In the genomic region with DNA sequence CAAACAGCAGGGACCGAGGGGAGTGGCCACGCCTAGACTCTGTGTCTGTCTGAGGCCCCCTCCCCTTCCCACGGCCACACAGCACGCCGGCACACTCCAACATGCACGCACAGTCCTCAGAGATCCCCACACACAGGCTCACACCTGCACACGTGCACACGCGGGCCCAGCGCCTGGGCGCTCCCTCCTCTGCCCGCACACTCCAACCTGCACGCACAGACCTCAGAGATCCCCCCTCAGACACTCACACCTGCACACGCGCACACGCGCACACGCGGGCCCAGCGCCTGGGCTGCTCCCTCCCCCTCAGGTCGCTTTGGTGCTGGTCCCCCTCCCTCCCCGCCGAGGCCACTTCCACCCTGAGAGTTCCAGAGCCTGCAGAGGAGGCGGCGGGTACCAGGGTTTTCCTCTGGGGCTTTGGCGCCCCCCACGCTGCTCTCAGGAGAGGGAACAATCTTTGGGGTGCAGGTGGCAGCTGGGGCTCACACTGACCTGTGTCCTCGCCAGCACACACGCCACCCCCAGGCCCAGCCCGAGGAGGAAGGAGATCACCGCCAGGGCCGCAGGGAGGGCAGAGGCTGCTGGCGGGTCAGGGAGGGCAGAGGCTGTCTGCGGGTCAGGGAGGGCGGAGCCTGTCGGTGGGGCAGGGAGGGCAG, we compare ENCODE assay signal across 9 cellular contexts. TPM values are rescaled to one million over a fixed set of nuclear protein-coding genes. Genes with fewer than 3 reads are reported as not detected.
DNase-seq lines count a peak whose midpoint lies in the region; ATAC-seq, FAIRE-seq and TF ChIP-seq lines count a peak whose summit lies in the region.
"Had no signal": no experiment of that assay in that cellular context is flagged by ENCODE, and none has a peak within 500 bp of the region (broad histone marks: within the 10 kb centered on the region; RNA-seq: fewer than 3 reads in every experiment).

No MANE protein-coding gene starts in this region.

- CTCF ChIA-PET in Panc1 (lab: Charles Lee): no interaction called here
- CTCF ChIA-PET in K562 (lab: Yijun Ruan, JAX; ENCODE audit: low intra/inter-chr PET ratio): no interaction called here
- CTCF ChIA-PET in naive thymus-derived CD4-positive, alpha-beta T cell (lab: Charles Lee): interaction anchor here (1.0 to 3.5 kb wide), 4 partner anchors 15 to 81 kb away, joined by 4 to 61 read pairs (median 4); no protein-coding TSS in a partner anchor

- H3K9ac ChIP-seq in K562 (ENCODE audit: insufficient read depth in 1 of 2, low read depth in 2 of 2, low read length in 2 of 2): peak overlapping the region in 1 of 2 experiments; percentile 69; a peak in 2 of 4 replicates

- no peak overlapping the region for H3K4me3 ChIP-seq in Panc1 (ENCODE audit: low read depth in 2 of 2, low read length in 2 of 2)
- H3K4me3 ChIP-seq in K562: no peak overlapping the region
- peak overlapping the region; percentile 91 for H3K4me3 ChIP-seq in naive thymus-derived CD4-positive, alpha-beta T cell (ENCODE audit: low read length)

- H3K27me3 ChIP-seq in Panc1 (ENCODE audit: control insufficient read depth, insufficient read depth, low read length) (no peaks in the 10 kb centered on the region), K562 (ENCODE audit: control insufficient read depth in 2 of 2, insufficient read depth in 2 of 2, low read length in 2 of 2) (no peaks in the 10 kb centered on the region)
- H3K27me3 ChIP-seq in naive thymus-derived CD4-positive, alpha-beta T cell (ENCODE audit: control insufficient read depth in 2 of 2, insufficient read depth in 2 of 2, low read length in 2 of 2): no peaks in the 10 kb centered on the region

- no peak for FAIRE-seq in K562 (lab: Jason Lieb, UNC)

- H3K9me3 ChIP-seq in Panc1 (ENCODE audit: control insufficient read depth, insufficient read depth, low read depth, low read length) (no peaks in the 10 kb centered on the region), K562 (replicated peaks; ENCODE audit: control insufficient read depth, insufficient read depth, low read depth, low read length) (peaks cover 10% of the 10 kb centered on the region)
- no peaks in the 10 kb centered on the region for H3K9me3 ChIP-seq in naive thymus-derived CD4-positive, alpha-beta T cell (ENCODE audit: control insufficient read depth in 2 of 3, low read length in 3 of 3)

- TF ChIP-seq RAD21 in K562 (CRISPR knock-in tag; conservative IDR thresholded peaks at IDR 0.05 in 1 of 2, IDR thresholded peaks at IDR 0.05 in 1 of 2): no peak

- H3K36me3 Mint-ChIP-seq in CD14-positive monocyte: no peaks in the 10 kb centered on the region
- peaks cover 0 to 17% (median 4%) of the 10 kb centered on the region in 5 donors for H3K36me3 Mint-ChIP-seq in naive thymus-derived CD4-positive, alpha-beta T cell

- POLR2A ChIA-PET in Panc1 (lab: Charles Lee): no interaction called here
- POLR2A ChIA-PET in K562 (lab: Yijun Ruan, JAX): no interaction called here
- POLR2A ChIA-PET in naive thymus-derived CD4-positive, alpha-beta T cell (lab: Charles Lee): interaction anchor here (0.8 to 12.6 kb wide), 6 partner anchors 15 to 74 kb away, joined by 3 to 237 read pairs (median 3); no protein-coding TSS in a partner anchor

- H3K9me1 ChIP-seq in K562 (ENCODE audit: control insufficient read depth, insufficient read depth, low read length): no peaks in the 10 kb centered on the region

- peak overlapping the region; percentile 84 for H2AFZ ChIP-seq in K562 (ENCODE audit: low read depth, low read length)

- H3K4me2 ChIP-seq in K562 (ENCODE audit: insufficient read depth, low read length): no peak overlapping the region

- H3K79me2 ChIP-seq in K562 (ENCODE audit: control insufficient read depth, insufficient read depth, low read length): no peaks in the 10 kb centered on the region

- peaks cover 17 to 41% (median 36%) of the 10 kb centered on the region in 3 donors for H3K27me3 Mint-ChIP-seq in CD14-positive monocyte (ENCODE audit: low read depth in 3 of 3)
- H3K27me3 Mint-ChIP-seq in naive thymus-derived CD4-positive, alpha-beta T cell: no peaks in the 10 kb centered on the region

- H3K27ac ChIP-seq in Panc1 (ENCODE audit: low read length) (no peak overlapping the region), K562 (ENCODE audit: extremely low read depth, low read depth, low read length) (no peak overlapping the region)
- peak overlapping the region; percentile 91 for H3K27ac ChIP-seq in naive thymus-derived CD4-positive, alpha-beta T cell (ENCODE audit: low read depth, low read length)

- 47% methylated on average over 23 of the region's 36 CpGs for WGBS in K562 (ENCODE audit: insufficient coverage, low coverage, missing lambda C conversion rate)

- H3K4me1 ChIP-seq in Panc1 (ENCODE audit: control insufficient read depth, insufficient read depth, low read length): no peaks in the 10 kb centered on the region; the same call in 1 of the 2 replicates
- H3K4me1 ChIP-seq in K562 (replicated peaks in 1 of 2; ENCODE audit: control insufficient read depth in 2 of 2, insufficient read depth in 2 of 2, low read length in 2 of 2): peaks cover 5 to 78% of the 10 kb centered on the region in 2 experiments; a peak in 4 of 5 replicates
- H3K4me1 ChIP-seq in naive thymus-derived CD4-positive, alpha-beta T cell (ENCODE audit: control insufficient read depth in 2 of 2, insufficient read depth in 2 of 2, low read length in 2 of 2): peaks cover 10 to 13% of the 10 kb centered on the region in 2 donors

- no peaks in the 10 kb centered on the region for H3K36me3 ChIP-seq in Panc1 (ENCODE audit: control insufficient read depth, insufficient read depth, low read length)
- H3K36me3 ChIP-seq in K562 (ENCODE audit: control insufficient read depth, insufficient read depth, low read length): no peaks in the 10 kb centered on the region
- H3K36me3 ChIP-seq in naive thymus-derived CD4-positive, alpha-beta T cell (ENCODE audit: control insufficient read depth in 2 of 3, insufficient read depth in 3 of 3, low read length in 3 of 3): peaks cover 0 to 39% (median 0%) of the 10 kb centered on the region in 3 experiments

- intact Hi-C loops in CD14-positive monocyte (cut with micrococcal nuclease) (no loop called here), Panc1 (cut with micrococcal nuclease; ENCODE audit: unreplicated experiment) (no loop called here), K562 (cut with micrococcal nuclease) (no loop called here)
- intact Hi-C loops in naive thymus-derived CD4-positive, alpha-beta T cell (cut with micrococcal nuclease): loop anchor here (2.0 kb wide), 3 partner anchors 17 to 77 kb away; partner anchors contain the start of genes CSNK1D (in 1 of the 2) and SECTM1 (in 1 of the 2)

- TF ChIP-seq CTCF in CD14-positive monocyte (IDR thresholded peaks at IDR 0.05): no peak
- TF ChIP-seq CTCF in Panc1 (IDR thresholded peaks at IDR 0.05): no peak
- no peak for TF ChIP-seq CTCF in K562 (IDR thresholded peaks at IDR 0.05 in 2 of 3, conservative IDR thresholded peaks at IDR 0.05 in 1 of 3; ENCODE audit: insufficient read depth in 2 of 3, low read depth in 1 of 3, low read length in 3 of 3)

- ATAC-seq in Panc1 (peak; percentile 24; the same call in 1 of the 2 replicates), K562 (peak; percentile 50), GM18498 (IDR thresholded peaks at IDR 0.05; ENCODE audit: unreplicated experiment) (no peak), GM18909 (IDR thresholded peaks at IDR 0.05; ENCODE audit: poor library complexity, unreplicated experiment) (no peak)
- ATAC-seq in naive thymus-derived CD4-positive, alpha-beta T cell: peak; percentile 63

- peaks cover 0 to 5% (median 3%) of the 10 kb centered on the region in 7 donors for H3K9me3 Mint-ChIP-seq in CD14-positive monocyte
- H3K9me3 Mint-ChIP-seq in naive thymus-derived CD4-positive, alpha-beta T cell: no peaks in the 10 kb centered on the region

- no peak for TF ChIP-seq EP300 in K562 (IDR thresholded peaks at IDR 0.05; ENCODE audit: low read length)

- peak; percentile 56 for DNase-seq in CD14-positive monocyte (ENCODE audit: low spot score)
- no peak for DNase-seq in Panc1 (ENCODE audit: low read depth, low spot score)
- DNase-seq in K562 (ENCODE audit: extremely low read depth in 1 of 4, low spot score in 3 of 4): no peak
- DNase-seq in naive thymus-derived CD4-positive, alpha-beta T cell: peak in 8 of 9 donors; percentile 48 to 72 (median 65)
- DNase-seq in OCI-M2 (lab: John Stamatoyannopoulos, UW; ENCODE audit: unreplicated experiment): no peak
- no peak for DNase-seq in NCI-H1436 (lab: John Stamatoyannopoulos, UW)

- in situ Hi-C loops in Panc1 (cut with HindIII; ENCODE audit: low pct_unique_long_range_greater_than_20kb, low sequenced_read_pairs) (no loop called here), K562 (cut with MboI) (no loop called here)

- BruUV-seq in Panc1 (replicated peaks; lab: Mats Ljungman, UMichigan) (no TSS peak), K562 (replicated peaks; lab: Mats Ljungman, UMichigan) (no TSS peak)

- no peaks in the 10 kb centered on the region for H4K20me1 ChIP-seq in K562 (replicated peaks; ENCODE audit: control insufficient read depth, insufficient read depth, low read length)

- peaks cover 23% of the 10 kb centered on the region for H3K4me1 Mint-ChIP-seq in CD14-positive monocyte
- H3K4me1 Mint-ChIP-seq in naive thymus-derived CD4-positive, alpha-beta T cell: peaks cover 10 to 19% (median 15%) of the 10 kb centered on the region in 7 donors

- TF ChIP-seq POLR2A in K562 (conservative IDR thresholded peaks at IDR 0.05): no peak

- peak overlapping the region in 1 of 7 donors; percentile 66 for H3K27ac Mint-ChIP-seq in CD14-positive monocyte
- H3K27ac Mint-ChIP-seq in naive thymus-derived CD4-positive, alpha-beta T cell: peak overlapping the region in 6 of 9 donors; percentile 77 to 97 (median 90)

- peak overlapping the region; percentile 58 to 88 for H3K4me3 Mint-ChIP-seq in CD14-positive monocyte
- H3K4me3 Mint-ChIP-seq in naive thymus-derived CD4-positive, alpha-beta T cell: peak overlapping the region in 6 of 10 donors; percentile 88 to 99 (median 97)

RNA-seq across cellular contexts. Expression of gene CD7, which starts 1.6 kb away (rescaled TPM):
- under 1 TPM; 0.38 to 0.42 TPM for polyA plus RNA-seq in CD14-positive monocyte
- total RNA-seq in Panc1 (2021; ENCODE audit: unreplicated experiment): 0.77 TPM
- 0.27 TPM for polyA plus RNA-seq in Panc1 (2012; ENCODE audit: insufficient read length)
- 0.44 TPM in 1 of 2 replicates, not detected in the other for total RNA-seq in K562 (2011; cell fraction: chromatin; rRNA removed; ENCODE audit: low replicate concordance)
- 0.66 and 0.83 TPM in 2 replicates for total RNA-seq in K562 (2011; cell fraction: nucleolus; rRNA removed)
- 0.69 TPM in 1 of 2 replicates, not detected in the other for total RNA-seq in K562 (2011; cell fraction: nucleoplasm; rRNA removed)
- total RNA-seq in K562 (2014; rRNA removed): not detected in 2 replicates
- not detected in 2 replicates for total RNA-seq in K562 (2014; rRNA removed; fragmentation: Illumina TruSeq; extraction: Trizol)
- not detected in 2 replicates for total RNA-seq in K562 (2015; rRNA removed; fragmentation: Illumina TruSeq; extraction: Trizol)
- 0.18 and 0.35 TPM in 2 replicates for total RNA-seq in K562 (2021)
- polyA plus RNA-seq in K562 (2011; rRNA removed): 0.21 and 0.85 TPM in 2 replicates
- 0.34 and 1.3 TPM in 2 replicates for polyA plus RNA-seq in K562 (2011; cell fraction: cytosol; rRNA removed)
- polyA plus RNA-seq in K562 (2011; cell fraction: nucleus; rRNA removed): 0.88 and 1.2 TPM in 2 replicates
- polyA plus RNA-seq in K562 (2012): 0.16 and 0.19 TPM in 2 replicates
- not detected in 2 replicates for polyA plus RNA-seq in K562 (2014; fragmentation: Illumina TruSeq; extraction: Trizol)
- not detected for polyA plus RNA-seq in K562 (2014; fragmentation: Nextera tagmentation; extraction: Ambion mirVana)
- polyA plus RNA-seq in K562 (2014; rRNA removed): not detected in 2 replicates
- polyA minus RNA-seq in K562 (2011; rRNA and poly(A)+ RNA removed): not detected in 2 replicates
- polyA minus RNA-seq in K562 (2011; cell fraction: cytosol; rRNA and poly(A)+ RNA removed): 1.0 TPM in 1 of 2 replicates, not detected in the other
- polyA minus RNA-seq in K562 (2011; cell fraction: nucleus; rRNA and poly(A)+ RNA removed): 0.27 TPM in 1 of 2 replicates, not detected in the other
- 100 to 1,000 TPM in 3 of 5 experiments, 10 to 100 TPM in 2; 61.9 to 390 (median 165) TPM for total RNA-seq in naive thymus-derived CD4-positive, alpha-beta T cell
- 100 to 1,000 TPM; 169 to 183 TPM for polyA plus RNA-seq in naive thymus-derived CD4-positive, alpha-beta T cell
- total RNA-seq: Daoy had no signal

RNA-seq across cellular contexts. Expression of gene SECTM1, which starts 17.7 kb away (rescaled TPM):
- polyA plus RNA-seq in CD14-positive monocyte (100 to 1,000 TPM; 136 to 209 TPM), K562 (2011; rRNA removed) (0.19 and 0.46 TPM in 2 replicates), K562 (2014; fragmentation: Illumina TruSeq; extraction: Trizol) (0.15 TPM in 1 of 2 replicates, not detected in the other), K562 (2014; fragmentation: Nextera tagmentation; extraction: Ambion mirVana) (not detected), K562 (2014; rRNA removed) (not detected in 2 replicates)
- total RNA-seq in Panc1 (2021; ENCODE audit: unreplicated experiment) (5.4 TPM), K562 (2014; rRNA removed) (0.18 TPM in 1 of 2 replicates, not detected in the other), K562 (2014; rRNA removed; fragmentation: Illumina TruSeq; extraction: Trizol) (not detected in 2 replicates), K562 (2015; rRNA removed; fragmentation: Illumina TruSeq; extraction: Trizol) (not detected in 2 replicates), K562 (2021) (0.11 TPM in 1 of 2 replicates, not detected in the other)
- 7.3 TPM for polyA plus RNA-seq in Panc1 (2012; ENCODE audit: insufficient read length)
- 0.86 TPM in 1 of 2 replicates, not detected in the other for total RNA-seq in K562 (2011; cell fraction: chromatin; rRNA removed; ENCODE audit: low replicate concordance)
- total RNA-seq in K562 (2011; cell fraction: nucleolus; rRNA removed): 0.53 and 0.83 TPM in 2 replicates
- total RNA-seq in K562 (2011; cell fraction: nucleoplasm; rRNA removed): 0.99 TPM in 1 of 2 replicates, not detected in the other
- 0.35 and 1.1 TPM in 2 replicates for polyA plus RNA-seq in K562 (2011; cell fraction: cytosol; rRNA removed)
- 0.31 and 0.47 TPM in 2 replicates for polyA plus RNA-seq in K562 (2011; cell fraction: nucleus; rRNA removed)
- polyA plus RNA-seq in K562 (2012): 0.36 and 0.57 TPM in 2 replicates
- 0.18 and 0.33 TPM in 2 replicates for polyA minus RNA-seq in K562 (2011; rRNA and poly(A)+ RNA removed)
- polyA minus RNA-seq in K562 (2011; cell fraction: cytosol; rRNA and poly(A)+ RNA removed): not detected in 2 replicates
- 0.94 TPM in 1 of 2 replicates, not detected in the other for polyA minus RNA-seq in K562 (2011; cell fraction: nucleus; rRNA and poly(A)+ RNA removed)
- 10 to 100 TPM in 2 of 5 experiments, 1 to 10 TPM in 3; 2.3 to 32.4 (median 5.1) TPM for total RNA-seq in naive thymus-derived CD4-positive, alpha-beta T cell
- 1 to 10 TPM; 1.5 to 3.2 TPM for polyA plus RNA-seq in naive thymus-derived CD4-positive, alpha-beta T cell

RNA-seq across cellular contexts. Expression of gene CSNK1D, which starts 42.3 kb away (rescaled TPM):
- polyA plus RNA-seq in CD14-positive monocyte (10 to 100 TPM; 47.0 to 60.9 TPM), K562 (2011; rRNA removed) (82.8 and 96.8 TPM in 2 replicates), K562 (2014; fragmentation: Illumina TruSeq; extraction: Trizol) (123 and 133 TPM in 2 replicates), K562 (2014; fragmentation: Nextera tagmentation; extraction: Ambion mirVana) (1 to 10 TPM; 6.5 to 7.4 TPM), K562 (2014; rRNA removed) (81.0 and 90.3 TPM in 2 replicates)
- total RNA-seq in Panc1 (2021; ENCODE audit: unreplicated experiment) (234 TPM), K562 (2014; rRNA removed) (26.1 and 39.0 TPM in 2 replicates), K562 (2014; rRNA removed; fragmentation: Illumina TruSeq; extraction: Trizol) (35.9 and 41.3 TPM in 2 replicates), K562 (2015; rRNA removed; fragmentation: Illumina TruSeq; extraction: Trizol) (35.7 and 36.6 TPM in 2 replicates), K562 (2021) (95.3 and 114 TPM in 2 replicates)
- 316 TPM for polyA plus RNA-seq in Panc1 (2012; ENCODE audit: insufficient read length)
- total RNA-seq in K562 (2011; cell fraction: chromatin; rRNA removed; ENCODE audit: low replicate concordance): 268 and 441 TPM in 2 replicates
- total RNA-seq in K562 (2011; cell fraction: nucleolus; rRNA removed): 196 and 213 TPM in 2 replicates
- total RNA-seq in K562 (2011; cell fraction: nucleoplasm; rRNA removed): 179 and 187 TPM in 2 replicates
- polyA plus RNA-seq in K562 (2011; cell fraction: cytosol; rRNA removed): 51.5 and 60.4 TPM in 2 replicates
- polyA plus RNA-seq in K562 (2011; cell fraction: nucleus; rRNA removed): 306 and 488 TPM in 2 replicates
- 102 and 106 TPM in 2 replicates for polyA plus RNA-seq in K562 (2012)
- polyA minus RNA-seq in K562 (2011; rRNA and poly(A)+ RNA removed): 56.2 and 74.7 TPM in 2 replicates
- polyA minus RNA-seq in K562 (2011; cell fraction: cytosol; rRNA and poly(A)+ RNA removed): 45.7 and 51.3 TPM in 2 replicates
- 71.1 and 74.9 TPM in 2 replicates for polyA minus RNA-seq in K562 (2011; cell fraction: nucleus; rRNA and poly(A)+ RNA removed)
- 100 to 1,000 TPM; 144 to 249 (median 176) TPM for total RNA-seq in naive thymus-derived CD4-positive, alpha-beta T cell
- polyA plus RNA-seq in naive thymus-derived CD4-positive, alpha-beta T cell: 10 to 100 TPM; 46.1 to 81.3 TPM

RNA-seq across cellular contexts. Expression of gene TEX19, which starts 43.2 kb away (rescaled TPM):
- polyA plus RNA-seq in CD14-positive monocyte (not detected), K562 (2011; rRNA removed) (3.6 and 4.9 TPM in 2 replicates), K562 (2014; fragmentation: Illumina TruSeq; extraction: Trizol) (1.9 and 2.3 TPM in 2 replicates), K562 (2014; fragmentation: Nextera tagmentation; extraction: Ambion mirVana) (under 1 TPM; 0.10 to 0.57 TPM), K562 (2014; rRNA removed) (1.9 and 2.2 TPM in 2 replicates)
- total RNA-seq in Panc1 (2021; ENCODE audit: unreplicated experiment) (0.21 TPM), K562 (2014; rRNA removed) (1.6 and 2.4 TPM in 2 replicates), K562 (2014; rRNA removed; fragmentation: Illumina TruSeq; extraction: Trizol) (0.93 and 1.4 TPM in 2 replicates), K562 (2015; rRNA removed; fragmentation: Illumina TruSeq; extraction: Trizol) (1.6 and 2.0 TPM in 2 replicates), K562 (2021) (1.4 and 2.1 TPM in 2 replicates)
- not detected for polyA plus RNA-seq in Panc1 (2012; ENCODE audit: insufficient read length)
- 1.0 and 1.2 TPM in 2 replicates for total RNA-seq in K562 (2011; cell fraction: chromatin; rRNA removed; ENCODE audit: low replicate concordance)
- total RNA-seq in K562 (2011; cell fraction: nucleolus; rRNA removed): 1.2 TPM in 2 replicates
- total RNA-seq in K562 (2011; cell fraction: nucleoplasm; rRNA removed): 1.0 and 1.8 TPM in 2 replicates
- polyA plus RNA-seq in K562 (2011; cell fraction: cytosol; rRNA removed): 4.1 and 5.7 TPM in 2 replicates
- 1.2 and 1.9 TPM in 2 replicates for polyA plus RNA-seq in K562 (2011; cell fraction: nucleus; rRNA removed)
- polyA plus RNA-seq in K562 (2012): 2.0 and 5.3 TPM in 2 replicates
- 2.4 and 2.7 TPM in 2 replicates for polyA minus RNA-seq in K562 (2011; rRNA and poly(A)+ RNA removed)
- polyA minus RNA-seq in K562 (2011; cell fraction: cytosol; rRNA and poly(A)+ RNA removed): 0.91 and 1.5 TPM in 2 replicates
- 0.13 and 0.56 TPM in 2 replicates for polyA minus RNA-seq in K562 (2011; cell fraction: nucleus; rRNA and poly(A)+ RNA removed)
- not detected for total RNA-seq in naive thymus-derived CD4-positive, alpha-beta T cell
- polyA plus RNA-seq in naive thymus-derived CD4-positive, alpha-beta T cell: not detected
- total RNA-seq: Daoy had no signal

RNA-seq across cellular contexts. Expression of gene UTS2R, which starts 55.7 kb away (rescaled TPM):
- polyA plus RNA-seq in CD14-positive monocyte: not detected
- 0.39 TPM for total RNA-seq in Panc1 (2021; ENCODE audit: unreplicated experiment)
- 0.16 TPM for polyA plus RNA-seq in Panc1 (2012; ENCODE audit: insufficient read length)
- total RNA-seq in K562 (2011; cell fraction: chromatin; rRNA removed; ENCODE audit: low replicate concordance): not detected in 2 replicates
- total RNA-seq in K562 (2011; cell fraction: nucleolus; rRNA removed): not detected in 2 replicates
- not detected in 2 replicates for total RNA-seq in K562 (2011; cell fraction: nucleoplasm; rRNA removed)
- not detected in 2 replicates for total RNA-seq in K562 (2014; rRNA removed)
- not detected in 2 replicates for total RNA-seq in K562 (2014; rRNA removed; fragmentation: Illumina TruSeq; extraction: Trizol)
- total RNA-seq in K562 (2015; rRNA removed; fragmentation: Illumina TruSeq; extraction: Trizol): not detected in 2 replicates
- 0.22 TPM in 1 of 2 replicates, not detected in the other for total RNA-seq in K562 (2021)
- not detected in 2 replicates for polyA plus RNA-seq in K562 (2011; rRNA removed)
- not detected in 2 replicates for polyA plus RNA-seq in K562 (2011; cell fraction: cytosol; rRNA removed)
- polyA plus RNA-seq in K562 (2011; cell fraction: nucleus; rRNA removed): 0.27 TPM in 1 of 2 replicates, not detected in the other
- not detected in 2 replicates for polyA plus RNA-seq in K562 (2012)
- polyA plus RNA-seq in K562 (2014; fragmentation: Illumina TruSeq; extraction: Trizol): not detected in 2 replicates
- not detected for polyA plus RNA-seq in K562 (2014; fragmentation: Nextera tagmentation; extraction: Ambion mirVana)
- polyA plus RNA-seq in K562 (2014; rRNA removed): not detected in 2 replicates
- polyA minus RNA-seq in K562 (2011; rRNA and poly(A)+ RNA removed): not detected in 2 replicates
- polyA minus RNA-seq in K562 (2011; cell fraction: cytosol; rRNA and poly(A)+ RNA removed): not detected in 2 replicates
- not detected in 2 replicates for polyA minus RNA-seq in K562 (2011; cell fraction: nucleus; rRNA and poly(A)+ RNA removed)
- not detected for total RNA-seq in naive thymus-derived CD4-positive, alpha-beta T cell
- not detected for polyA plus RNA-seq in naive thymus-derived CD4-positive, alpha-beta T cell
- total RNA-seq: Daoy had no signal

Comparison
In these comparisons a context has a peak if more than half of its experiments do, and no peak if none do; other contexts are left out.
1. DNase-seq: peak in CD14-positive monocyte (single experiment) and naive thymus-derived CD4-positive, alpha-beta T cell (8 of 9); none in Panc1 (single experiment), K562 (0 of 4), OCI-M2 (single experiment) and NCI-H1436 (single experiment).
2. ATAC-seq: peak in Panc1 (single experiment), K562 (single experiment) and naive thymus-derived CD4-positive, alpha-beta T cell (single experiment); none in GM18498 (single experiment) and GM18909 (single experiment).
3. RNA of gene CD7, which starts 1.6 kb away (total RNA-seq): 61.9 to 390 TPM in naive thymus-derived CD4-positive, alpha-beta T cell; 0.77 TPM in Panc1 (single experiment) and 0.18 to 0.83 TPM in K562; every median in the first group is over 10 times any median in the second.
4. intact Hi-C loops: an anchor here in naive thymus-derived CD4-positive, alpha-beta T cell (2.0 kb wide); none called in CD14-positive monocyte, Panc1 and K562.